Comparison of ENCODE assay signal across 13 cellular contexts in the genomic region with DNA sequence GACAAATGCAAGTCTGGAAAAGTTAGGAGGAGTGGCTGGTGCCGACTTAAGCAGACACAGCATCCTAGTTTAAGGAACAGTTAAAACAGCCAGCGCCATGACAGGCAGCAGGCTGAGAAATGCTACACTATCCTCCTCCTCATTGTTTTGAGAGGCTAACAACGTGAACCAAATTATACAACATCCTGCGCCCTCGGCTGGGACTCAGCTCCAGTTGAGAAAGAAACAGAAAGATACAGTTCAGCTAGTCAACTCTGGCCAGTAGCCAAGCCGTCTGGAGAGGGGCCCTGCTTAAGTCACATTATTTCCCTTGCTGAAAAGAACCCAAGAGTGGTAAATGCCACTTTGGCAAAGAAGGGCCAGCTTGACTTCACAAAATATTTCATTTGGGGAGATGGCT.
DNase-seq lines count a peak whose midpoint lies in the region; FAIRE-seq and TF ChIP-seq lines count a peak whose summit lies in the region.
"Had no signal": no experiment of that assay in that cellular context is flagged by ENCODE, and none has a peak within 500 bp of the region (broad histone marks: within the 10 kb centered on the region; RNA-seq: fewer than 3 reads in every experiment).

No MANE protein-coding gene starts in this region.

- no peak for FAIRE-seq in kidney (lab: Jason Lieb, UNC)

- DNase-seq in EH (ENCODE audit: low read depth), result peak; percentile 44
- peak; percentile 48 to 74 for DNase-seq in NCI-H446 (lab: John Stamatoyannopoulos, UW)
- peak; percentile 33 for DNase-seq in globus pallidus (ENCODE audit: low spot score)
- peak; percentile 35 for DNase-seq in pons (ENCODE audit: low spot score)
- DNase-seq in immature natural killer cell, result no peak
- no peak for DNase-seq in kidney
- no peak for DNase-seq in inferior parietal cortex (ENCODE audit: extremely low spot score)
- DNase-seq: activated T-cell treated with anti-CD3 and anti-CD28 coated beads for 4 hours; amniotic stem cell; CD8-positive, alpha-beta T cell; NCI-H1436; psoas muscle had no signal

- no peak overlapping the region for H3K4me3 ChIP-seq in kidney (ENCODE audit: low read length in 2 of 2)
- H3K4me3 ChIP-seq: psoas muscle had no signal

- no peaks in the 10 kb centered on the region for H3K4me1 Mint-ChIP-seq in immature natural killer cell

- no peaks in the 10 kb centered on the region for H3K36me3 Mint-ChIP-seq in immature natural killer cell
- H3K36me3 Mint-ChIP-seq: CD8-positive, alpha-beta T cell had no signal

- H3K36me3 ChIP-seq in kidney (ENCODE audit: control insufficient read depth in 1 of 2, insufficient read depth in 2 of 2, low read length in 2 of 2), result no peaks in the 10 kb centered on the region

- no peak for TF ChIP-seq CTCF in kidney (IDR thresholded peaks at IDR 0.05; ENCODE audit: borderline replicate concordance, extremely low read depth, insufficient read depth)

- H3K4me3 Mint-ChIP-seq in immature natural killer cell, result no peak overlapping the region
- H3K4me3 Mint-ChIP-seq: CD8-positive, alpha-beta T cell had no signal

- intact Hi-C loops in kidney (cut with DNase I), result no loop called here

- H3K9ac ChIP-seq in kidney (ENCODE audit: low read length in 2 of 2), result no peak overlapping the region

- H3K27ac ChIP-seq in kidney (ENCODE audit: low read depth in 2 of 2, low read length in 2 of 2), result no peak overlapping the region
- H3K27ac ChIP-seq: psoas muscle had no signal

- H3K9me3 Mint-ChIP-seq in immature natural killer cell, result no peaks in the 10 kb centered on the region
- H3K9me3 Mint-ChIP-seq: CD8-positive, alpha-beta T cell; IgD-negative memory B cell had no signal

- H3K27ac Mint-ChIP-seq in immature natural killer cell, result no peak overlapping the region
- H3K27ac Mint-ChIP-seq: CD8-positive, alpha-beta T cell had no signal

- no peaks in the 10 kb centered on the region for H3K9me3 ChIP-seq in kidney (ENCODE audit: control insufficient read depth in 1 of 2, low read length in 2 of 2)
- H3K9me3 ChIP-seq: psoas muscle had no signal

- no peaks in the 10 kb centered on the region for H3K4me1 ChIP-seq in kidney (ENCODE audit: control insufficient read depth in 1 of 2, insufficient read depth in 1 of 2, low read depth in 1 of 2, low read length in 2 of 2)
- H3K4me1 ChIP-seq: psoas muscle had no signal

- peaks cover 0 to 7% (median 6%) of the 10 kb centered on the region in 3 donors for H3K27me3 Mint-ChIP-seq in immature natural killer cell (ENCODE audit: low read depth in 3 of 3)
- H3K27me3 Mint-ChIP-seq: IgD-negative memory B cell had no signal

Comparison
In these comparisons a context has a peak if more than half of its experiments do, and no peak if none do; other contexts are left out.
1. DNase-seq: peak in EH (single experiment), NCI-H446 (2 of 2), globus pallidus (single experiment) and pons (single experiment); none in immature natural killer cell (0 of 3), kidney (single experiment) and inferior parietal cortex (single experiment).